8 cellular contexts compared by ENCODE assay signal in genomic region chr22:50621491-50621880, GRCh38. TPM values are rescaled to one million over a fixed set of nuclear protein-coding genes. Genes with fewer than 3 reads are reported as not detected.
DNase-seq lines count a peak whose midpoint lies in the region; ATAC-seq and TF ChIP-seq lines count a peak whose summit lies in the region.

No MANE protein-coding gene starts in this region.

- intact Hi-C loops in left ventricle myocardium superior (cut with micrococcal nuclease): no loop called here

- peak; percentile 27 for ATAC-seq in GM19035 (IDR thresholded peaks at IDR 0.05; ENCODE audit: unreplicated experiment)
- ATAC-seq in activated CD8-positive, alpha-beta T cell treated with anti-CD3 and anti-CD28 coated beads, Interleukin-2, amount 10 ng/mL, durations not matched to agents 7 days and 5 days: peak; percentile 62
- ATAC-seq in left ventricle myocardium superior: peak; percentile 30
- peak; percentile 88 for ATAC-seq in stimulated activated memory B cell treated with anti-CD40 and anti-IgM and Interleukin-4, amounts not matched to agents 10 μg/mL and 1 μg/mL and 100 μg/mL, for 72 hours

- H3K27me3 Mint-ChIP-seq in activated CD8-positive, alpha-beta T cell treated with anti-CD3 and anti-CD28 coated beads, Interleukin-2, amount 10 ng/mL, durations not matched to agents 7 days and 5 days (ENCODE audit: low read depth): peaks cover 2% of the 10 kb centered on the region
- no peaks in the 10 kb centered on the region for H3K27me3 Mint-ChIP-seq in stimulated activated memory B cell treated with anti-CD40 and anti-IgM and Interleukin-4, amounts not matched to agents 10 μg/mL and 1 μg/mL and 100 μg/mL, for 72 hours

- H3K27ac ChIP-seq in brain microvascular endothelial cell: no peak overlapping the region

- peaks cover 30% of the 10 kb centered on the region for H3K4me1 ChIP-seq in Loucy (ENCODE audit: insufficient read depth, low read length, poor library complexity, severe bottlenecking)

- H3K4me3 ChIP-seq in Loucy (ENCODE audit: low read length, poor library complexity, severe bottlenecking) (peak overlapping the region; percentile 78), brain microvascular endothelial cell (ENCODE audit: low read depth, low read length) (no peak overlapping the region)

- peaks cover 45% of the 10 kb centered on the region for H3K4me1 Mint-ChIP-seq in activated CD8-positive, alpha-beta T cell treated with anti-CD3 and anti-CD28 coated beads, Interleukin-2, amount 10 ng/mL, durations not matched to agents 7 days and 5 days (ENCODE audit: low read depth)
- H3K4me1 Mint-ChIP-seq in stimulated activated memory B cell treated with anti-CD40 and anti-IgM and Interleukin-4, amounts not matched to agents 10 μg/mL and 1 μg/mL and 100 μg/mL, for 72 hours: peaks cover 40% of the 10 kb centered on the region

- no peaks in the 10 kb centered on the region for H3K36me3 ChIP-seq in Loucy (ENCODE audit: insufficient read depth, low read length)
- no peaks in the 10 kb centered on the region for H3K36me3 ChIP-seq in brain microvascular endothelial cell (replicated peaks)

- H3K9me2 ChIP-seq in Loucy (replicated peaks; ENCODE audit: low read depth, low read length): no peaks in the 10 kb centered on the region

- H3K9ac ChIP-seq in Loucy (ENCODE audit: low read depth, low read length, poor library complexity, severe bottlenecking): peak overlapping the region; percentile 78

- no peaks in the 10 kb centered on the region for H4K20me1 ChIP-seq in Loucy (ENCODE audit: insufficient read depth, low read length, poor library complexity, severe bottlenecking)

- H3K79me2 ChIP-seq in Loucy (ENCODE audit: insufficient read depth, low read length): no peaks in the 10 kb centered on the region

- no peaks in the 10 kb centered on the region for H3K9me3 Mint-ChIP-seq in activated CD8-positive, alpha-beta T cell treated with anti-CD3 and anti-CD28 coated beads, Interleukin-2, amount 10 ng/mL, durations not matched to agents 7 days and 5 days (ENCODE audit: insufficient read depth)
- H3K9me3 Mint-ChIP-seq in stimulated activated memory B cell treated with anti-CD40 and anti-IgM and Interleukin-4, amounts not matched to agents 10 μg/mL and 1 μg/mL and 100 μg/mL, for 72 hours: no peaks in the 10 kb centered on the region

- peak overlapping the region; percentile 96 for H3K4me2 ChIP-seq in Loucy (ENCODE audit: low read depth, low read length, poor library complexity, severe bottlenecking)

- H3K4me3 Mint-ChIP-seq in activated CD8-positive, alpha-beta T cell treated with anti-CD3 and anti-CD28 coated beads, Interleukin-2, amount 10 ng/mL, durations not matched to agents 7 days and 5 days: peak overlapping the region; percentile 84
- H3K4me3 Mint-ChIP-seq in stimulated activated memory B cell treated with anti-CD40 and anti-IgM and Interleukin-4, amounts not matched to agents 10 μg/mL and 1 μg/mL and 100 μg/mL, for 72 hours: peak overlapping the region; percentile 89

- peak overlapping the region; percentile 94 for H2AFZ ChIP-seq in Loucy (ENCODE audit: low read length)

- H3K27ac Mint-ChIP-seq in activated CD8-positive, alpha-beta T cell treated with anti-CD3 and anti-CD28 coated beads, Interleukin-2, amount 10 ng/mL, durations not matched to agents 7 days and 5 days: peak overlapping the region; percentile 100
- H3K27ac Mint-ChIP-seq in stimulated activated memory B cell treated with anti-CD40 and anti-IgM and Interleukin-4, amounts not matched to agents 10 μg/mL and 1 μg/mL and 100 μg/mL, for 72 hours: peak overlapping the region; percentile 94

- 0 out of 2 replicates have a peak, but pooled peaks cover 4% of the 10 kb centered on the region for H3F3A ChIP-seq in Loucy (ENCODE audit: low read depth)

- peaks cover 6% of the 10 kb centered on the region for H3K36me3 Mint-ChIP-seq in activated CD8-positive, alpha-beta T cell treated with anti-CD3 and anti-CD28 coated beads, Interleukin-2, amount 10 ng/mL, durations not matched to agents 7 days and 5 days (ENCODE audit: low read depth)
- H3K36me3 Mint-ChIP-seq in stimulated activated memory B cell treated with anti-CD40 and anti-IgM and Interleukin-4, amounts not matched to agents 10 μg/mL and 1 μg/mL and 100 μg/mL, for 72 hours: no peaks in the 10 kb centered on the region

- H3K27me3 ChIP-seq in Loucy (ENCODE audit: insufficient read depth, low read length, poor library complexity, severe bottlenecking): no peaks in the 10 kb centered on the region
- no peaks in the 10 kb centered on the region for H3K27me3 ChIP-seq in brain microvascular endothelial cell (replicated peaks)

- peak; percentile 31 to 43 for DNase-seq in AML-193 (lab: John Stamatoyannopoulos, UW)
- peak; percentile 77 for DNase-seq in activated CD8-positive, alpha-beta T cell treated with anti-CD3 and anti-CD28 coated beads, Interleukin-2, amount 10 ng/mL, durations not matched to agents 7 days and 5 days
- no peak for DNase-seq in left ventricle myocardium superior
- DNase-seq in brain microvascular endothelial cell: no peak
- DNase-seq in KG1 (lab: John Stamatoyannopoulos, UW): no peak

- no peak for TF ChIP-seq CTCF in Loucy (conservative IDR thresholded peaks at IDR 0.05; ENCODE audit: low read length)
- TF ChIP-seq CTCF in brain microvascular endothelial cell (IDR thresholded peaks at IDR 0.05; ENCODE audit: low read depth, low read length, missing control alignments): no peak

- CTCF ChIA-PET in activated CD8-positive, alpha-beta T cell treated with anti-CD3 and anti-CD28 coated beads, Interleukin-2, amount 10 ng/mL, durations not matched to agents 7 days and 5 days (lab: Charles Lee): interaction anchor here (0.9 to 4.4 kb wide), 31 partner anchors 9 to 430 kb away, joined by 3 to 77 read pairs (median 7); partner anchors contain the start of genes CHKB, HDAC10, KLHDC7B and LMF2

- H3K9me3 ChIP-seq in Loucy (ENCODE audit: insufficient read depth, low read depth, low read length): no peaks in the 10 kb centered on the region

- in situ Hi-C loops in brain microvascular endothelial cell (cut with HindIII; ENCODE audit: low pct_ligation_motif_present, low sequenced_read_pairs): no loop called here

- POLR2A ChIA-PET in activated CD8-positive, alpha-beta T cell treated with anti-CD3 and anti-CD28 coated beads, Interleukin-2, amount 10 ng/mL, durations not matched to agents 7 days and 5 days (lab: Charles Lee): interaction anchor here (0.6 to 5.1 kb wide), 25 partner anchors 20 to 431 kb away, joined by 3 to 111 read pairs (median 6); partner anchors contain the start of genes CHKB, HDAC10, KLHDC7B and LMF2

RNA-seq across cellular contexts. Expression of gene ARSA, which starts 6.5 kb away (rescaled TPM):
- total RNA-seq in activated CD8-positive, alpha-beta T cell treated with anti-CD3 and anti-CD28 coated beads, Interleukin-2, amount 10 ng/mL, durations not matched to agents 7 days and 5 days: 10 to 100 TPM; 28.8 to 35.1 TPM
- 22.2 TPM for total RNA-seq in left ventricle myocardium superior

RNA-seq across cellular contexts. Expression of gene MAPK8IP2, which starts 20.9 kb away (rescaled TPM):
- total RNA-seq in activated CD8-positive, alpha-beta T cell treated with anti-CD3 and anti-CD28 coated beads, Interleukin-2, amount 10 ng/mL, durations not matched to agents 7 days and 5 days: under 1 TPM; 0.29 to 0.31 TPM
- total RNA-seq in left ventricle myocardium superior: 0.57 TPM

RNA-seq across cellular contexts. Expression of gene CHKB, which starts 38.8 kb away (rescaled TPM):
- total RNA-seq in activated CD8-positive, alpha-beta T cell treated with anti-CD3 and anti-CD28 coated beads, Interleukin-2, amount 10 ng/mL, durations not matched to agents 7 days and 5 days: 100 to 1,000 TPM in 1 of 2 experiments, 10 to 100 TPM in 1; 98.9 to 101 TPM
- total RNA-seq in left ventricle myocardium superior: 42.7 TPM

RNA-seq across cellular contexts. Expression of gene CPT1B, which starts 43.3 kb away (rescaled TPM):
- 10 to 100 TPM; 77.4 to 80.9 TPM for total RNA-seq in activated CD8-positive, alpha-beta T cell treated with anti-CD3 and anti-CD28 coated beads, Interleukin-2, amount 10 ng/mL, durations not matched to agents 7 days and 5 days
- 458 TPM for total RNA-seq in left ventricle myocardium superior

RNA-seq across cellular contexts. Expression of gene SHANK3, which starts 51.1 kb away (rescaled TPM):
- total RNA-seq in activated CD8-positive, alpha-beta T cell treated with anti-CD3 and anti-CD28 coated beads, Interleukin-2, amount 10 ng/mL, durations not matched to agents 7 days and 5 days: under 1 TPM in 1 of 2 experiments, not detected in 1; 0.05 TPM
- 22.9 TPM for total RNA-seq in left ventricle myocardium superior

Comparison
In these comparisons a context has a peak if more than half of its experiments do, and no peak if none do; other contexts are left out.
1. DNase-seq: peak in AML-193 (2 of 2) and activated CD8-positive, alpha-beta T cell treated with anti-CD3 and anti-CD28 coated beads, Interleukin-2, amount 10 ng/mL, durations not matched to agents 7 days and 5 days (single experiment); none in left ventricle myocardium superior (single experiment), brain microvascular endothelial cell (single experiment) and KG1 (single experiment).
2. ATAC-seq: peak in every context shown above with its lines; median percentile 88 in stimulated activated memory B cell treated with anti-CD40 and anti-IgM and Interleukin-4, amounts not matched to agents 10 μg/mL and 1 μg/mL and 100 μg/mL, for 72 hours; 62 in activated CD8-positive, alpha-beta T cell treated with anti-CD3 and anti-CD28 coated beads, Interleukin-2, amount 10 ng/mL, durations not matched to agents 7 days and 5 days; 30 in left ventricle myocardium superior; 27 in GM19035.